Comparison of ENCODE assay signal across 1 cellular context in the genomic region with DNA sequence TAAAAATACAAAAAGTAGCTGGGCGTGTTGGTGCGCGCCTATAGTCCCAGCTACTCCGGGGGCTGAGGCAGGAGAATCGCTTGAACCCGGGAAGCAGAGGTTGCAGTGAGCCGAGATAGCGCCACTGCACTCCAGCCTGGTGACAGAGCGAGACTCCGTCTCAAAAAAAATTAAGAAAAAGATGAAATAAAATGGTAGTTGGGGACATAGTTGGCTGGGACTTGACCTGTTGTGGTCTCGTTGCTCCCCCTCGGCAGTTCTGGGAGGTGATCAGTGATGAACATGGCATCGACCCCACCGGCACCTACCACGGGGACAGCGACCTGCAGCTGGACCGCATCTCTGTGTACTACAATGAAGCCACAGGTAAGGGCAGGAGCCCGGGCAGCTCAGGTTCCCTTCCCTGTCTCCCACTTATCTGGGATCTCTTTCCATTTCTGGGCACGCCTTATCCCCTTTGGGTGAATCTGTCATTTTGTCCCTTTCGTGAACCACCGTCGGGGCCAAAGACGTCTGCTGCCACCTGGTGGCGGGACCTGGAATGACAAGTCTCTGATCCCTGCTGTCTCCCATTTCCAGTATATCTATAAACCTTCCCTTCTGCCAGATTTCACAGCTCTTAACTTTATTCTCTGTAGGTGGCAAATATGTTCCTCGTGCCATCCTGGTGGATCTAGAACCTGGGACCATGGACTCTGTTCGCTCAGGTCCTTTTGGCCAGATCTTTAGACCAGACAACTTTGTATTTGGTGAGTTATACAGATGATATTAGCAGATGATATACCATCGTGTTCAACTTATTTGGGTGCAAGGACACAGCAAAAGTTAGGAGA.
TF ChIP-seq lines count a peak whose summit lies in the region.

No MANE protein-coding gene starts in this region.

TF ChIP-seq in WTC11, 78 proteins besides CTCF, POLR2A, EP300 and RAD21 (continued from another document):
- TF ChIP-seq, protein P1, sequence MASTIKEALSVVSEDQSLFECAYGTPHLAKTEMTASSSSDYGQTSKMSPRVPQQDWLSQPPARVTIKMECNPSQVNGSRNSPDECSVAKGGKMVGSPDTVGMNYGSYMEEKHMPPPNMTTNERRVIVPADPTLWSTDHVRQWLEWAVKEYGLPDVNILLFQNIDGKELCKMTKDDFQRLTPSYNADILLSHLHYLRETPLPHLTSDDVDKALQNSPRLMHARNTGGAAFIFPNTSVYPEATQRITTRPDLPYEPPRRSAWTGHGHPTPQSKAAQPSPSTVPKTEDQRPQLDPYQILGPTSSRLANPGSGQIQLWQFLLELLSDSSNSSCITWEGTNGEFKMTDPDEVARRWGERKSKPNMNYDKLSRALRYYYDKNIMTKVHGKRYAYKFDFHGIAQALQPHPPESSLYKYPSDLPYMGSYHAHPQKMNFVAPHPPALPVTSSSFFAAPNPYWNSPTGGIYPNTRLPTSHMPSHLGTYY (CRISPR knock-in tag; IDR thresholded peaks at IDR 0.05): peak; percentile 9; the same call in 1 of the 2 replicates
- TF ChIP-seq, protein P2, sequence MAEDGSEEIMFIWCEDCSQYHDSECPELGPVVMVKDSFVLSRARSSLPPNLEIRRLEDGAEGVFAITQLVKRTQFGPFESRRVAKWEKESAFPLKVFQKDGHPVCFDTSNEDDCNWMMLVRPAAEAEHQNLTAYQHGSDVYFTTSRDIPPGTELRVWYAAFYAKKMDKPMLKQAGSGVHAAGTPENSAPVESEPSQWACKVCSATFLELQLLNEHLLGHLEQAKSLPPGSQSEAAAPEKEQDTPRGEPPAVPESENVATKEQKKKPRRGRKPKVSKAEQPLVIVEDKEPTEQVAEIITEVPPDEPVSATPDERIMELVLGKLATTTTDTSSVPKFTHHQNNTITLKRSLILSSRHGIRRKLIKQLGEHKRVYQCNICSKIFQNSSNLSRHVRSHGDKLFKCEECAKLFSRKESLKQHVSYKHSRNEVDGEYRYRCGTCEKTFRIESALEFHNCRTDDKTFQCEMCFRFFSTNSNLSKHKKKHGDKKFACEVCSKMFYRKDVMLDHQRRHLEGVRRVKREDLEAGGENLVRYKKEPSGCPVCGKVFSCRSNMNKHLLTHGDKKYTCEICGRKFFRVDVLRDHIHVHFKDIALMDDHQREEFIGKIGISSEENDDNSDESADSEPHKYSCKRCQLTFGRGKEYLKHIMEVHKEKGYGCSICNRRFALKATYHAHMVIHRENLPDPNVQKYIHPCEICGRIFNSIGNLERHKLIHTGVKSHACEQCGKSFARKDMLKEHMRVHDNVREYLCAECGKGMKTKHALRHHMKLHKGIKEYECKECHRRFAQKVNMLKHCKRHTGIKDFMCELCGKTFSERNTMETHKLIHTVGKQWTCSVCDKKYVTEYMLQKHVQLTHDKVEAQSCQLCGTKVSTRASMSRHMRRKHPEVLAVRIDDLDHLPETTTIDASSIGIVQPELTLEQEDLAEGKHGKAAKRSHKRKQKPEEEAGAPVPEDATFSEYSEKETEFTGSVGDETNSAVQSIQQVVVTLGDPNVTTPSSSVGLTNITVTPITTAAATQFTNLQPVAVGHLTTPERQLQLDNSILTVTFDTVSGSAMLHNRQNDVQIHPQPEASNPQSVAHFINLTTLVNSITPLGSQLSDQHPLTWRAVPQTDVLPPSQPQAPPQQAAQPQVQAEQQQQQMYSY (CRISPR knock-in tag; IDR thresholded peaks at IDR 0.05): no peak
- TF ChIP-seq GRHL2 (CRISPR knock-in tag; IDR thresholded peaks at IDR 0.05; ENCODE audit: insufficient replicate concordance, severe bottlenecking) (no peak), NFYB (CRISPR knock-in tag; conservative IDR thresholded peaks at IDR 0.05; ENCODE audit: low read depth) (no peak), EMX1 (CRISPR knock-in tag; IDR thresholded peaks at IDR 0.05) (no peak), ZNF416 (CRISPR knock-in tag; IDR thresholded peaks at IDR 0.05) (peak; percentile 55; the same call in 1 of the 2 replicates), SP1 (CRISPR knock-in tag; conservative IDR thresholded peaks at IDR 0.05) (peak; percentile 17; the same call in 1 of the 2 replicates)
- TF ChIP-seq, protein P3, sequence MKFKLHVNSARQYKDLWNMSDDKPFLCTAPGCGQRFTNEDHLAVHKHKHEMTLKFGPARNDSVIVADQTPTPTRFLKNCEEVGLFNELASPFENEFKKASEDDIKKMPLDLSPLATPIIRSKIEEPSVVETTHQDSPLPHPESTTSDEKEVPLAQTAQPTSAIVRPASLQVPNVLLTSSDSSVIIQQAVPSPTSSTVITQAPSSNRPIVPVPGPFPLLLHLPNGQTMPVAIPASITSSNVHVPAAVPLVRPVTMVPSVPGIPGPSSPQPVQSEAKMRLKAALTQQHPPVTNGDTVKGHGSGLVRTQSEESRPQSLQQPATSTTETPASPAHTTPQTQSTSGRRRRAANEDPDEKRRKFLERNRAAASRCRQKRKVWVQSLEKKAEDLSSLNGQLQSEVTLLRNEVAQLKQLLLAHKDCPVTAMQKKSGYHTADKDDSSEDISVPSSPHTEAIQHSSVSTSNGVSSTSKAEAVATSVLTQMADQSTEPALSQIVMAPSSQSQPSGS (CRISPR knock-in tag; IDR thresholded peaks at IDR 0.05; ENCODE audit: borderline replicate concordance, low read depth): no peak
- TF ChIP-seq, protein P4, sequence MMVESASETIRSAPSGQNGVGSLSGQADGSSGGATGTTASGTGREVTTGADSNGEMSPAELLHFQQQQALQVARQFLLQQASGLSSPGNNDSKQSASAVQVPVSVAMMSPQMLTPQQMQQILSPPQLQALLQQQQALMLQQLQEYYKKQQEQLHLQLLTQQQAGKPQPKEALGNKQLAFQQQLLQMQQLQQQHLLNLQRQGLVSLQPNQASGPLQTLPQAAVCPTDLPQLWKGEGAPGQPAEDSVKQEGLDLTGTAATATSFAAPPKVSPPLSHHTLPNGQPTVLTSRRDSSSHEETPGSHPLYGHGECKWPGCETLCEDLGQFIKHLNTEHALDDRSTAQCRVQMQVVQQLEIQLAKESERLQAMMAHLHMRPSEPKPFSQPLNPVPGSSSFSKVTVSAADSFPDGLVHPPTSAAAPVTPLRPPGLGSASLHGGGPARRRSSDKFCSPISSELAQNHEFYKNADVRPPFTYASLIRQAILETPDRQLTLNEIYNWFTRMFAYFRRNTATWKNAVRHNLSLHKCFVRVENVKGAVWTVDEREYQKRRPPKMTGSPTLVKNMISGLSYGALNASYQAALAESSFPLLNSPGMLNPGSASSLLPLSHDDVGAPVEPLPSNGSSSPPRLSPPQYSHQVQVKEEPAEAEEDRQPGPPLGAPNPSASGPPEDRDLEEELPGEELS (CRISPR knock-in tag; IDR thresholded peaks at IDR 0.05): no peak
- TF ChIP-seq, protein P5, sequence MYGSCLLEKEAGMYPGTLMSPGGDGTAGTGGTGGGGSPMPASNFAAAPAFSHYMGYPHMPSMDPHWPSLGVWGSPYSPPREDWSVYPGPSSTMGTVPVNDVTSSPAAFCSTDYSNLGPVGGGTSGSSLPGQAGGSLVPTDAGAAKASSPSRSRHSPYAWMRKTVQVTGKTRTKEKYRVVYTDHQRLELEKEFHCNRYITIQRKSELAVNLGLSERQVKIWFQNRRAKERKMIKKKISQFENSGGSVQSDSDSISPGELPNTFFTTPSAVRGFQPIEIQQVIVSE (CRISPR knock-in tag; IDR thresholded peaks at IDR 0.05; ENCODE audit: borderline replicate concordance): no peak
